In genomic region chr22:47944941-47945340, GRCh38 we compare ENCODE assay signal across 25 cellular contexts.
"Had no signal": no experiment of that assay in that cellular context is flagged by ENCODE, and none has a peak within 500 bp of the region (broad histone marks: within the 10 kb centered on the region; RNA-seq: fewer than 3 reads in every experiment).

No MANE protein-coding gene starts in this region.

- H3K27me3 ChIP-seq: colonic mucosa, pancreas, right lobe of liver, thyroid gland, uterus had no signal

- H3K27me3 Mint-ChIP-seq: dendritic cell treated with granulocyte-macrophage colony-stimulating factor and Interleukin-4, amounts not matched to agents 40 ng/mL and 50 ng/mL, for 4 days; stimulated activated naive CD8-positive, alpha-beta T cell treated with anti-CD3 and anti-CD28 coated beads, Interleukin-15, amount 100 ng/mL, for 72 hours had no signal

- H3K36me3 ChIP-seq: colonic mucosa, esophagus squamous epithelium, heart right ventricle, lower lobe of right lung, pancreas, right lobe of liver, thyroid gland, uterus had no signal

- ATAC-seq: heart right ventricle; left ventricle myocardium superior; lower lobe of right lung; naive thymus-derived CD8-positive, alpha-beta T cell; pancreas; stimulated activated naive CD8-positive, alpha-beta T cell treated with anti-CD3 and anti-CD28 coated beads, Interleukin-15, amount 100 ng/mL, for 72 hours had no signal

- H3K9me3 ChIP-seq: colonic mucosa, esophagus squamous epithelium, heart right ventricle, lower lobe of right lung, pancreas, thyroid gland, uterus had no signal

- H3K4me3 Mint-ChIP-seq: dendritic cell treated with granulocyte-macrophage colony-stimulating factor and Interleukin-4, amounts not matched to agents 40 ng/mL and 50 ng/mL, for 4 days; naive thymus-derived CD8-positive, alpha-beta T cell; nephron progenitor cell; stimulated activated naive CD8-positive, alpha-beta T cell treated with anti-CD3 and anti-CD28 coated beads, Interleukin-15, amount 100 ng/mL, for 72 hours had no signal

- H3K4me1 ChIP-seq: colonic mucosa, esophagus squamous epithelium, heart right ventricle, lower lobe of right lung, pancreas, right lobe of liver, thyroid gland, uterus had no signal

- H3K36me3 Mint-ChIP-seq: naive thymus-derived CD8-positive, alpha-beta T cell had no signal

- H3K4me3 ChIP-seq: colonic mucosa, esophagus squamous epithelium, heart right ventricle, lower lobe of right lung, pancreas, right lobe of liver, smooth muscle cell, thyroid gland, uterus had no signal

- H3K4me1 Mint-ChIP-seq: nephron progenitor cell had no signal

- H3K4me2 ChIP-seq: smooth muscle cell had no signal

- H3K27ac ChIP-seq: colonic mucosa, esophagus squamous epithelium, heart right ventricle, lower lobe of right lung, pancreas, right lobe of liver, thyroid gland, uterus had no signal

- H3K27ac Mint-ChIP-seq: dendritic cell treated with granulocyte-macrophage colony-stimulating factor and Interleukin-4, amounts not matched to agents 40 ng/mL and 50 ng/mL, for 4 days; nephron progenitor cell; stimulated activated naive CD8-positive, alpha-beta T cell treated with anti-CD3 and anti-CD28 coated beads, Interleukin-15, amount 100 ng/mL, for 72 hours had no signal

- DNase-seq: colonic mucosa; effector CD8-positive, alpha-beta T cell; esophagus squamous epithelium; foreskin melanocyte; glutamatergic neuron; heart right ventricle; hippocampal formation; left ventricle myocardium superior; lower lobe of right lung; naive thymus-derived CD8-positive, alpha-beta T cell; nephron progenitor cell; occipital lobe; pancreas; right lobe of liver; stimulated activated CD4-positive, alpha-beta T cell treated with anti-CD3 and anti-CD28 coated beads, Interleukin-12 subunit alpha, Interleukin-12 subunit beta, amount 100 ng/mL, for 4 hours; stimulated activated CD4-positive, alpha-beta T cell treated with anti-CD3 and anti-CD28 coated beads, Interleukin-1b, Interleukin-23, amount 100 ng/mL, for 48 hours; stimulated activated CD4-positive, alpha-beta T cell treated with anti-CD3 and anti-CD28 coated beads, Interleukin-4, amount 100 ng/mL, for 1 hour; stimulated activated CD8-positive, alpha-beta memory T cell treated with anti-CD3 and anti-CD28 coated beads, Interleukin-4, amount 100 ng/mL, for 48 hours; stimulated activated naive CD4-positive, alpha-beta T cell; stimulated activated naive CD8-positive, alpha-beta T cell treated with anti-CD3 and anti-CD28 coated beads, Interleukin-15, amount 100 ng/mL, for 72 hours; thyroid gland; trophoblast cell; uterus had no signal
